11 cellular contexts compared by ENCODE assay signal in genomic region chr14:61153436-61153835, GRCh38.
DNase-seq lines count a peak whose midpoint lies in the region; ATAC-seq and TF ChIP-seq lines count a peak whose summit lies in the region.
"Had no signal": no experiment of that assay in that cellular context is flagged by ENCODE, and none has a peak within 500 bp of the region (broad histone marks: within the 10 kb centered on the region; RNA-seq: fewer than 3 reads in every experiment).

No MANE protein-coding gene starts in this region.

- H3K36me3 Mint-ChIP-seq in nephron progenitor cell (ENCODE audit: low read depth): peaks cover 5% of the 10 kb centered on the region
- H3K36me3 Mint-ChIP-seq: CD4-positive, CD25-positive, alpha-beta regulatory T cell had no signal

- H3K4me1 ChIP-seq in GM23248 (ENCODE audit: insufficient read depth): peaks cover 26% of the 10 kb centered on the region
- H3K4me1 ChIP-seq in ectodermal cell (ENCODE audit: control insufficient read depth, insufficient read depth, low read length): peaks cover 38% of the 10 kb centered on the region

- H3K27me3 ChIP-seq in GM23248 (replicated peaks; ENCODE audit: insufficient read depth): no peaks in the 10 kb centered on the region
- no peaks in the 10 kb centered on the region for H3K27me3 ChIP-seq in ectodermal cell (ENCODE audit: control insufficient read depth, insufficient read depth, low read length, poor library complexity, severe bottlenecking)
- H3K27me3 ChIP-seq: neutrophil had no signal

- H3K9ac ChIP-seq in GM23248: no peak overlapping the region

- peaks cover 4% of the 10 kb centered on the region for H3K9me3 Mint-ChIP-seq in nephron progenitor cell
- H3K9me3 Mint-ChIP-seq: IgD-negative memory B cell had no signal

- H3K9me3 ChIP-seq in GM23248 (ENCODE audit: low read depth) (no peaks in the 10 kb centered on the region), ectodermal cell (ENCODE audit: control insufficient read depth, low read length) (no peaks in the 10 kb centered on the region)
- H3K9me3 ChIP-seq: neutrophil had no signal

- no peak for TF ChIP-seq CTCF in nephron progenitor cell (IDR thresholded peaks at IDR 0.05)

- peak overlapping the region; percentile 26 for H3K4me2 ChIP-seq in GM23248 (ENCODE audit: unreplicated experiment)

- H4K20me1 ChIP-seq in GM23248 (ENCODE audit: insufficient read depth): no peaks in the 10 kb centered on the region

- H3K27ac Mint-ChIP-seq in nephron progenitor cell: peak overlapping the region; percentile 97
- H3K27ac Mint-ChIP-seq: CD4-positive, CD25-positive, alpha-beta regulatory T cell; IgD-negative memory B cell had no signal

- peaks cover 65% of the 10 kb centered on the region for H3K4me1 Mint-ChIP-seq in nephron progenitor cell
- H3K4me1 Mint-ChIP-seq: CD4-positive, CD25-positive, alpha-beta regulatory T cell had no signal

- H3K27me3 Mint-ChIP-seq in nephron progenitor cell (ENCODE audit: low read depth, poor library complexity): no peaks in the 10 kb centered on the region

- WGBS in GM23248 (ENCODE audit: low coverage in 1 of 2, low lambda C conversion rate in 2 of 2, missing lambda C conversion rate in 2 of 2), 2 experiments: 88 to 90% methylated on average over 3 of the region's 3 CpGs
- 12 to 16% methylated on average over 3 of the region's 3 CpGs for WGBS in ectodermal cell, 2 experiments

- H3K36me3 ChIP-seq in GM23248 (ENCODE audit: low read depth) (no peaks in the 10 kb centered on the region), ectodermal cell (ENCODE audit: control insufficient read depth, insufficient read depth, low read length) (no peaks in the 10 kb centered on the region)
- H3K36me3 ChIP-seq: neutrophil had no signal

- ATAC-seq in HG02678 (IDR thresholded peaks at IDR 0.05; ENCODE audit: unreplicated experiment): no peak

- peak; percentile 22 for DNase-seq in GM23248
- peak; percentile 21 to 79 for DNase-seq in NCI-H524 (lab: John Stamatoyannopoulos, UW)
- peak; percentile 26 for DNase-seq in nephron progenitor cell
- DNase-seq in NCI-H2196 (lab: John Stamatoyannopoulos, UW; ENCODE audit: unreplicated experiment): no peak
- no peak for DNase-seq in anterior cingulate cortex (lab: John Stamatoyannopoulos, UW)
- DNase-seq in DMS79 treated with DMSO at 0.1 percent for 48 hours (lab: John Stamatoyannopoulos, UW): no peak
- DNase-seq: CD4-positive, CD25-positive, alpha-beta regulatory T cell had no signal

- no peaks in the 10 kb centered on the region for H3K9me2 ChIP-seq in GM23248 (ENCODE audit: insufficient read depth)

- H3K79me2 ChIP-seq in GM23248 (ENCODE audit: insufficient read depth): no peaks in the 10 kb centered on the region

- no peak overlapping the region for H2AFZ ChIP-seq in GM23248

- H3K4me3 Mint-ChIP-seq in nephron progenitor cell: peak overlapping the region; percentile 14
- H3K4me3 Mint-ChIP-seq: CD4-positive, CD25-positive, alpha-beta regulatory T cell; IgD-negative memory B cell had no signal

- H3K27ac ChIP-seq in GM23248 (no peak overlapping the region), ectodermal cell (ENCODE audit: insufficient read depth, low read depth, low read length, poor library complexity, severe bottlenecking) (peak overlapping the region; percentile 68)
- H3K27ac ChIP-seq: neutrophil had no signal

- H3K4me3 ChIP-seq in GM23248 (no peak overlapping the region), ectodermal cell (ENCODE audit: insufficient read depth, low read depth, low read length) (no peak overlapping the region)

- in situ Hi-C loops in GM23248 (cut with MboI): no loop called here

- peaks cover 16% of the 10 kb centered on the region; the same call in 1 of the 2 replicates for H3F3A ChIP-seq in GM23248 (ENCODE audit: insufficient read depth)

Comparison
In these comparisons a context has a peak if more than half of its experiments do, and no peak if none do; other contexts are left out.
1. DNase-seq: peak in GM23248 (single experiment), NCI-H524 (2 of 2) and nephron progenitor cell (single experiment); none in NCI-H2196 (single experiment), anterior cingulate cortex (0 of 58) and DMS79 treated with DMSO at 0.1 percent for 48 hours (single experiment).